Comparison of ENCODE assay signal across 1 cellular context in the genomic region with DNA sequence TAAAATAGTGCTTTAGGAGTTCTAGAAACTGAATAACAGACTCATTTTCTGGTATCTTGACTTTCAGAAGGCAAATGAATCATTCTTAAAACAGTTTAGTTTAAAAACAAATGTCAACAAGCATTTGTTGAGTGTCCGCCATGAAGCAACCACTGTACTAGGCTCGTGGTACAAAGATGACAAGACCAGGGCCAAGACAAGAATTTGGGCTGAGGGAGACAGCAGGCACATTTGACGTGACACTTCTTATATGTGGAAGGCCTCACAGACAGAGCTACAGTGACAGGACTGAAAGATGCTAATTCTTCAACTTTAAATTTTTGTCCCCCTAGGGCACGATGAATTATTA.
TF ChIP-seq lines count a peak whose summit lies in the region.

No MANE protein-coding gene starts in this region.

TF ChIP-seq in GM23338, 12 proteins besides CTCF, POLR2A, EP300 and RAD21 (continued from another document):
- TF ChIP-seq EZH2 (IDR thresholded peaks at IDR 0.05; ENCODE audit: low read depth, unreplicated experiment) (no peak), ETS1 (IDR thresholded peaks at IDR 0.05) (no peak), EZH2phosphoT487 (IDR thresholded peaks at IDR 0.05; ENCODE audit: unreplicated experiment) (no peak)
